8 cellular contexts compared by ENCODE assay signal in the genomic region with DNA sequence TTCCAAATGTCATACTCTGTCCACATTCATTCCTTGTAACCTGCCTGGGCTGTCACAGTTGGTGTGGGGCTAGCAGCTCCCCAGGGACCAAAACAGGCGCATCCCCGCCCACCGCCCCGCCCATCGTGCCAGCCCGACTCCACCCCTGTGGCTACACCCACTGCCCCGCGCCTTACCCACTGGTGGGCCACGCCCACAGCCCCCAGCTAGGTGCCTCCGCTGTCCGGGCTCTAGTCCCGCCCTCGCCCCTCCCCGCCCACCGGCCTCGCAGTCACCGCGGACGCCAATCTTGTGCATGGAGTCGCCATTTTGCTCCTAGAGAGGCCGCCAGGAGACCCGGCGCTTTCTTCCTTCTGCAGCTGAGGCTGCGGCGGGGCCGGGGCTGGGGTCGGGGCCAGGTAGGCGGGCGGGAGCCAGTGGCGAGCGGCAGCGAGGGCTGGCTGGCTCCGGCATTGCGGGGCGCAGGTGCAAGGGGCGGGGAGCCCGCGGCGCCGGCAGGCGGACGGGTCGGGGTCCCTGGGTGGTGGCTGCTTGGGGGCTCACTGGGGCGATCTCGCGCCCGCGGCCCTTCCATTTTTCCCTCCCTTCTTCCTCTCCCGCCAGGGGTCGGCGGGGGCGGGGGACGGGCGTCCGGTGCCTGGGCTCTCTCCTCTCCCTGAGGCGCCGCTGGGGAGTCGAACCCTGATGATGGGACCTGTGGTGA.
DNase-seq lines count a peak whose midpoint lies in the region; ATAC-seq, FAIRE-seq and TF ChIP-seq lines count a peak whose summit lies in the region.

A gene with protein sequence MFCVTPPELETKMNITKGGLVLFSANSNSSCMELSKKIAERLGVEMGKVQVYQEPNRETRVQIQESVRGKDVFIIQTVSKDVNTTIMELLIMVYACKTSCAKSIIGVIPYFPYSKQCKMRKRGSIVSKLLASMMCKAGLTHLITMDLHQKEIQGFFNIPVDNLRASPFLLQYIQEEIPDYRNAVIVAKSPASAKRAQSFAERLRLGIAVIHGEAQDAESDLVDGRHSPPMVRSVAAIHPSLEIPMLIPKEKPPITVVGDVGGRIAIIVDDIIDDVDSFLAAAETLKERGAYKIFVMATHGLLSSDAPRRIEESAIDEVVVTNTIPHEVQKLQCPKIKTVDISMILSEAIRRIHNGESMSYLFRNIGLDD (plus strand): TSS at position 268 of the 703 bp plus-strand sequence. CDS start 7,703 bp downstream, outside the sequence.

- TF ChIP-seq CTCF in AG09319 (IDR thresholded peaks at IDR 0.05; ENCODE audit: low read depth, low read length) = no peak
- TF ChIP-seq CTCF in choroid plexus epithelial cell (conservative IDR thresholded peaks at IDR 0.05; ENCODE audit: low read depth, low read length) = no peak

- FAIRE-seq in GM19239 (lab: Jason Lieb, UNC) = peak; percentile 96

- H3K4me3 ChIP-seq in choroid plexus epithelial cell (ENCODE audit: low read depth, low read length) = peak within 1 kb of the TSS; percentile 75

- peak; percentile 80 for DNase-seq in AG09319 (ENCODE audit: extremely low read depth, low read depth)
- DNase-seq in GM19239 (ENCODE audit: insufficient read length, low spot score) = peak; percentile 80
- DNase-seq in NCI-H526 treated with DMSO at 0.1 percent for 48 hours (lab: John Stamatoyannopoulos, UW) = peak; percentile 82
- peak; percentile 95 for DNase-seq in activated CD4-positive, alpha-beta T cell treated with anti-CD3 and anti-CD28 coated beads for 48 hours
- DNase-seq in choroid plexus epithelial cell (ENCODE audit: low read depth) = peak; percentile 92
- peak; percentile 94 for DNase-seq in kidney tubule cell (ENCODE audit: low spot score)
- peak; percentile 87 to 90 for DNase-seq in stimulated activated CD4-positive, alpha-beta T cell treated with anti-CD3 and anti-CD28 coated beads, Interleukin-15, amount 100 ng/mL, for 48 hours (ENCODE audit: low read depth in 2 of 2)

- peak; percentile 43 for ATAC-seq in HG03520 (IDR thresholded peaks at IDR 0.05; ENCODE audit: unreplicated experiment)

Comparison
In these comparisons a context has a peak if more than half of its experiments do, and no peak if none do; other contexts are left out.
1. Peak in every context shown above with its lines: DNase-seq, ATAC-seq and H3K4me3 ChIP-seq.